In the genomic region with DNA sequence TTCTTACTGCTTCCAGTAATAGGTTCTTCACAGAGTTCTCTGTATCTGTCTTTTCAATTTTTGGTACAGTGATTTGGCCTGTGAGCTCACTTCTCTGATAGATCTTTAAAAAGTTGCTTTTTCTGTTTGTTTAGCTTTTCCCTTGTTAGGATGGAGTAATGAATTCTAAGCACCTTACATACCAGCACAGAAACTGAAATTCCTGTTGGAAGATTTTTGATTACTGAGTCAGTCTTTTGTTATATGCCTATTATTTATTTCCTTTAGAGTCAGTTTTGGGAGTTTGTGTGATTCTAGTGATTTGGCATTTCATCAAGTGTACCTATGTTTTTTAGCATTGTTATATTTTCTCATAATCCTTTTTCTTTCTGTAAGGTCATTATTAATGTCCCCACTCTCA, we compare ENCODE assay signal across 21 cellular contexts.
"Had no signal": no experiment of that assay in that cellular context is flagged by ENCODE, and none has a peak within 500 bp of the region (broad histone marks: within the 10 kb centered on the region; RNA-seq: fewer than 3 reads in every experiment).

No MANE protein-coding gene starts in this region.

- H3K9me3 Mint-ChIP-seq: memory B cell, natural killer cell, T-cell had no signal

- DNase-seq: activated CD4-positive, alpha-beta T cell treated with anti-CD3 and anti-CD28 coated beads for 48 hours; activated gamma-delta T cell; effector CD8-positive, alpha-beta T cell; foreskin fibroblast; head of caudate nucleus; natural killer cell; nucleus accumbens; stimulated activated CD4-positive, alpha-beta T cell treated with anti-CD3 and anti-CD28 coated beads, Interleukin-12 subunit alpha, Interleukin-12 subunit beta, amount 100 ng/mL, for 4 hours; stimulated activated CD4-positive, alpha-beta T cell treated with anti-CD3 and anti-CD28 coated beads, Interleukin-2, amount 100 ng/mL, for 48 hours; stimulated activated naive CD8-positive, alpha-beta T cell treated with anti-CD3 and anti-CD28 coated beads, Interleukin-15, Interleukin-2, amounts not matched to agents 100 U/mL and 50 U/mL, for 24 hours; T-cell; upper lobe of left lung; WERI-Rb-1 had no signal

- H3K4me3 ChIP-seq: cardiac muscle cell, suprapubic skin, upper lobe of left lung had no signal

- H3K27ac ChIP-seq: cardiac muscle cell, suprapubic skin, upper lobe of left lung, WERI-Rb-1 had no signal

- H3K27ac Mint-ChIP-seq: activated naive CD8-positive, alpha-beta T cell; T-cell had no signal

- ATAC-seq: esophagus mucosa; left lobe of liver; natural killer cell; sciatic nerve; stimulated activated naive CD8-positive, alpha-beta T cell treated with anti-CD3 and anti-CD28 coated beads, Interleukin-15, Interleukin-2, amounts not matched to agents 100 U/mL and 50 U/mL, for 24 hours; T-cell had no signal

- H3K4me3 Mint-ChIP-seq: activated naive CD8-positive, alpha-beta T cell; memory B cell; natural killer cell; T-cell had no signal

- H3K9me3 ChIP-seq: suprapubic skin, upper lobe of left lung had no signal

- H3K27me3 Mint-ChIP-seq: activated naive CD8-positive, alpha-beta T cell; memory B cell; progenitor cell of endocrine pancreas; T-cell had no signal

- H3K27me3 ChIP-seq: cardiac muscle cell, suprapubic skin, upper lobe of left lung had no signal
